27 cellular contexts compared by ENCODE assay signal in genomic region chrX:11597479-11597878, GRCh38.
"Had no signal": no experiment of that assay in that cellular context is flagged by ENCODE, and none has a peak within 500 bp of the region (broad histone marks: within the 10 kb centered on the region; RNA-seq: fewer than 3 reads in every experiment).

No MANE protein-coding gene starts in this region.

- H3K9me3 ChIP-seq: esophagus muscularis mucosa, heart left ventricle, left ventricle myocardium inferior, mucosa of descending colon, neutrophil, ovary, upper lobe of left lung had no signal

- H3K36me3 Mint-ChIP-seq: activated naive CD4-positive, alpha-beta T cell treated with anti-CD3 and anti-CD28 coated beads, Interleukin-2, amount 50 U/mL, for 72 hours; brain; natural killer cell treated with Interleukin-12 subunit alpha and Interleukin-12 subunit beta and Interleukin-15 and Interleukin-18, amount 100 ng/mL, for 72 hours; stimulated activated effector memory CD8-positive, alpha-beta T cell treated with anti-CD3 and anti-CD28 coated beads, Interleukin-12 subunit alpha, Interleukin-12 subunit beta, amount 100 ng/mL, for 72 hours had no signal

- H3K27me3 ChIP-seq: esophagus muscularis mucosa, foreskin keratinocyte, neutrophil, ovary, upper lobe of left lung had no signal

- H3K4me1 ChIP-seq: foreskin keratinocyte, heart left ventricle, left ventricle myocardium inferior, upper lobe of left lung had no signal

- H3K4me1 Mint-ChIP-seq: activated CD4-positive, alpha-beta T cell treated with anti-CD3 and anti-CD28 coated beads for 36 hours; brain; endodermal cell; stimulated activated effector memory CD8-positive, alpha-beta T cell treated with anti-CD3 and anti-CD28 coated beads, Interleukin-12 subunit alpha, Interleukin-12 subunit beta, amount 100 ng/mL, for 72 hours had no signal

- H3K4me3 ChIP-seq: esophagus muscularis mucosa, heart left ventricle, left ventricle myocardium inferior, mucosa of descending colon, ovary, upper lobe of left lung had no signal

- H3K36me3 ChIP-seq: esophagus muscularis mucosa, heart left ventricle, left ventricle myocardium inferior, neutrophil, ovary, upper lobe of left lung had no signal

- FAIRE-seq: small intestine had no signal

- H3K4me3 Mint-ChIP-seq: activated CD4-positive, alpha-beta T cell treated with anti-CD3 and anti-CD28 coated beads for 36 hours; activated CD8-positive, alpha-beta T cell treated with anti-CD3 and anti-CD28 coated beads, Interleukin-2, amount 10 ng/mL, durations not matched to agents 7 days and 5 days; activated T-cell treated with anti-CD3 and anti-CD28 coated beads, Interleukin-2, amount 50 U/mL, for 72 hours; brain; dendritic cell treated with granulocyte-macrophage colony-stimulating factor and Interleukin-4, amounts not matched to agents 40 ng/mL and 50 ng/mL, for 4 days; endodermal cell; natural killer cell treated with Interleukin-12 subunit alpha and Interleukin-12 subunit beta and Interleukin-15 and Interleukin-18, amount 100 ng/mL, for 72 hours; stimulated activated effector memory CD8-positive, alpha-beta T cell treated with anti-CD3 and anti-CD28 coated beads, Interleukin-12 subunit alpha, Interleukin-12 subunit beta, amount 100 ng/mL, for 72 hours; stimulated activated naive CD8-positive, alpha-beta T cell treated with anti-CD3 and anti-CD28 coated beads, Interleukin-15, Interleukin-2, amounts not matched to agents 100 ng/mL and 50 ng/mL, for 24 hours had no signal

- H3K27ac ChIP-seq: esophagus muscularis mucosa, foreskin keratinocyte, heart left ventricle, left ventricle myocardium inferior, neutrophil, ovary, upper lobe of left lung had no signal

- H3K27me3 Mint-ChIP-seq: brain; dendritic cell treated with granulocyte-macrophage colony-stimulating factor and Interleukin-4, amounts not matched to agents 40 ng/mL and 50 ng/mL, for 4 days; progenitor cell of endocrine pancreas; stimulated activated naive CD8-positive, alpha-beta T cell treated with anti-CD3 and anti-CD28 coated beads, Interleukin-15, Interleukin-2, amounts not matched to agents 100 ng/mL and 50 ng/mL, for 24 hours had no signal

- H3K27ac Mint-ChIP-seq: activated CD4-positive, alpha-beta T cell treated with anti-CD3 and anti-CD28 coated beads for 36 hours; activated CD8-positive, alpha-beta T cell treated with anti-CD3 and anti-CD28 coated beads, Interleukin-2, amount 10 ng/mL, durations not matched to agents 7 days and 5 days; activated naive CD4-positive, alpha-beta T cell treated with anti-CD3 and anti-CD28 coated beads, Interleukin-2, amount 50 U/mL, for 72 hours; activated T-cell treated with anti-CD3 and anti-CD28 coated beads, Interleukin-2, amount 50 U/mL, for 72 hours; brain; dendritic cell treated with granulocyte-macrophage colony-stimulating factor and Interleukin-4, amounts not matched to agents 40 ng/mL and 50 ng/mL, for 4 days; endodermal cell; natural killer cell treated with Interleukin-12 subunit alpha and Interleukin-12 subunit beta and Interleukin-15 and Interleukin-18, amount 100 ng/mL, for 72 hours; progenitor cell of endocrine pancreas; stimulated activated effector memory CD8-positive, alpha-beta T cell treated with anti-CD3 and anti-CD28 coated beads, Interleukin-12 subunit alpha, Interleukin-12 subunit beta, amount 100 ng/mL, for 72 hours; stimulated activated naive CD8-positive, alpha-beta T cell treated with anti-CD3 and anti-CD28 coated beads, Interleukin-15, Interleukin-2, amounts not matched to agents 100 ng/mL and 50 ng/mL, for 24 hours had no signal

- DNase-seq: activated CD4-positive, alpha-beta T cell treated with anti-CD3 and anti-CD28 coated beads for 36 hours; activated CD4-positive, CD25-positive, alpha-beta regulatory T cell; activated CD8-positive, alpha-beta T cell treated with anti-CD3 and anti-CD28 coated beads, Interleukin-2, amount 10 ng/mL, durations not matched to agents 7 days and 5 days; activated naive CD4-positive, alpha-beta T cell; activated T-cell treated with anti-CD3 and anti-CD28 coated beads for 4 hours; activated T-cell treated with anti-CD3 and anti-CD28 coated beads, Interleukin-2, amount 50 U/mL, for 72 hours; aorta; caudate nucleus; endodermal cell; foreskin keratinocyte; heart left ventricle; left ventricle myocardium inferior; mucosa of descending colon; ovary; small intestine; stimulated activated CD4-positive, alpha-beta T cell treated with anti-CD3 and anti-CD28 coated beads, Interleukin-4, amount 100 ng/mL, for 24 hours; upper lobe of left lung had no signal

- H3K9me3 Mint-ChIP-seq: activated naive CD4-positive, alpha-beta T cell treated with anti-CD3 and anti-CD28 coated beads, Interleukin-2, amount 50 U/mL, for 72 hours; activated T-cell treated with anti-CD3 and anti-CD28 coated beads, Interleukin-2, amount 50 U/mL, for 72 hours; dendritic cell treated with granulocyte-macrophage colony-stimulating factor and Interleukin-4, amounts not matched to agents 40 ng/mL and 50 ng/mL, for 4 days; natural killer cell treated with Interleukin-12 subunit alpha and Interleukin-12 subunit beta and Interleukin-15 and Interleukin-18, amount 100 ng/mL, for 72 hours; stimulated activated effector memory CD8-positive, alpha-beta T cell treated with anti-CD3 and anti-CD28 coated beads, Interleukin-12 subunit alpha, Interleukin-12 subunit beta, amount 100 ng/mL, for 72 hours; stimulated activated naive CD8-positive, alpha-beta T cell treated with anti-CD3 and anti-CD28 coated beads, Interleukin-15, Interleukin-2, amounts not matched to agents 100 ng/mL and 50 ng/mL, for 24 hours had no signal

- ATAC-seq: activated CD4-positive, alpha-beta T cell treated with anti-CD3 and anti-CD28 coated beads for 36 hours; activated CD8-positive, alpha-beta T cell treated with anti-CD3 and anti-CD28 coated beads, Interleukin-2, amount 10 ng/mL, durations not matched to agents 7 days and 5 days; activated naive CD4-positive, alpha-beta T cell treated with anti-CD3 and anti-CD28 coated beads, Interleukin-2, amount 50 U/mL, for 72 hours; activated T-cell treated with anti-CD3 and anti-CD28 coated beads, Interleukin-2, amount 50 U/mL, for 72 hours; foreskin keratinocyte; heart left ventricle; mucosa of descending colon; natural killer cell treated with Interleukin-12 subunit alpha and Interleukin-12 subunit beta and Interleukin-15 and Interleukin-18, amount 100 ng/mL, for 72 hours; sciatic nerve; stimulated activated effector memory CD8-positive, alpha-beta T cell treated with anti-CD3 and anti-CD28 coated beads, Interleukin-12 subunit alpha, Interleukin-12 subunit beta, amount 100 ng/mL, for 72 hours had no signal
